17 cellular contexts compared by ENCODE assay signal in the genomic region with DNA sequence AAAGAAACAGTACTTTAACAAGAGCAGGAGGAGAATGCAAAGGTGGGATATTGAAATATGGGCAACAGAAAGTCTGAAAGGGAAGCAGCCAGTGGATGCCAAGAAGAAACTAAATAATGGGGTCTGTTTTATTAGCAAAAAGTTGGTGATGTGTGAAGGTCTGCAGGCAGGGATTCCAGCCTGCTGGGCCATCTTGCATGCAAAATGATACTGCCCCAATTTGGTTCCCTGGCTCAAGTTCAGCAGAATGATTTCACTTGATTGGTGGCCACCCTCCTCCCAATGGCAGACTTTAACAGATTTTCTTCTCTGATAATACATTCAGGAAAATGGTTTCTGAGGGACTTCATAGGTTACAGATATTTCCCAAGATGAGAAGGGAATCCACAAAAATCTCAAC. TPM values are rescaled to one million over a fixed set of nuclear protein-coding genes. Genes with fewer than 3 reads are reported as not detected.
DNase-seq lines count a peak whose midpoint lies in the region; ATAC-seq, FAIRE-seq and TF ChIP-seq lines count a peak whose summit lies in the region.
"Had no signal": no experiment of that assay in that cellular context is flagged by ENCODE, and none has a peak within 500 bp of the region (broad histone marks: within the 10 kb centered on the region; RNA-seq: fewer than 3 reads in every experiment).

No MANE protein-coding gene starts in this region.

- no peak overlapping the region for H3K4me3 Mint-ChIP-seq in natural killer cell

- DNase-seq in A549 (ENCODE audit: low read depth in 1 of 2, low spot score in 1 of 2): no peak
- DNase-seq in NCI-H69 (lab: John Stamatoyannopoulos, UW): peak; percentile 15
- DNase-seq in natural killer cell: no peak
- DNase-seq in activated CD8-positive, alpha-beta memory T cell treated with anti-CD3 and anti-CD28 coated beads for 24 hours: no peak
- DNase-seq in NCI-H146 treated with DMSO at 0.1 percent for 48 hours (lab: John Stamatoyannopoulos, UW; ENCODE audit: unreplicated experiment): no peak
- no peak for DNase-seq in posterior cingulate gyrus
- DNase-seq: 8988T, EL, NCI-H1105, NCI-H1694 treated with DMSO at 0.1 percent for 48 hours, NCI-H526 treated with DMSO at 0.1 percent for 48 hours had no signal

- H3K4me1 ChIP-seq in A549 (peaks cover 47% of the 10 kb centered on the region), parathyroid adenoma (peaks cover 6% of the 10 kb centered on the region)
- H3K4me1 ChIP-seq: BLaER1 had no signal

- peak overlapping the region; percentile 45 for H2AFZ ChIP-seq in parathyroid adenoma

- POLR2A ChIA-PET in A549 (lab: Yijun Ruan, JAX): interaction anchor here (0.8 to 1.0 kb wide), 2 partner anchors 24 to 32 kb away, joined by 3 read pairs; a partner anchor contains a TSS

- CTCF ChIA-PET in A549 (lab: Yijun Ruan, JAX): interaction anchor here (1.2 kb wide), 1 partner anchor 28 kb away, joined by 3 read pairs; no protein-coding TSS in a partner anchor

- H3K27me3 ChIP-seq in parathyroid adenoma (ENCODE audit: control insufficient read depth, insufficient read depth, low read length): no peaks in the 10 kb centered on the region
- H3K27me3 ChIP-seq: BLaER1 had no signal

- no peak overlapping the region for H3K9ac ChIP-seq in parathyroid adenoma
- H3K9ac ChIP-seq: BLaER1 had no signal

- TF ChIP-seq RAD21 in A549 (conservative IDR thresholded peaks at IDR 0.05 in 1 of 2, IDR thresholded peaks at IDR 0.05 in 1 of 2): no peak

- no peaks in the 10 kb centered on the region for H3K9me3 Mint-ChIP-seq in natural killer cell

- no peaks in the 10 kb centered on the region for H3K36me3 ChIP-seq in parathyroid adenoma (ENCODE audit: control insufficient read depth, insufficient read depth, low read length)
- H3K36me3 ChIP-seq: BLaER1 had no signal

- intact Hi-C loops in natural killer cell (cut with micrococcal nuclease) (loop anchor here (10.0 kb wide), 1 partner anchor 300 kb away; no protein-coding TSS in a partner anchor), posterior cingulate gyrus (cut with DNase I) (no loop called here)

- H3K4me3 ChIP-seq in A549 (no peak overlapping the region), parathyroid adenoma (ENCODE audit: low read depth, low read length) (no peak overlapping the region)
- H3K4me3 ChIP-seq: BLaER1 had no signal

- H3K27me3 Mint-ChIP-seq in natural killer cell (ENCODE audit: low read depth in 2 of 2): no peaks in the 10 kb centered on the region

- H3K79me2 ChIP-seq in parathyroid adenoma: no peaks in the 10 kb centered on the region

- no peak for TF ChIP-seq EP300 in A549 (IDR thresholded peaks at IDR 0.05)

- no peaks in the 10 kb centered on the region for H3K4me1 Mint-ChIP-seq in natural killer cell

- TF ChIP-seq CTCF in A549 (IDR thresholded peaks at IDR 0.05) (no peak), parathyroid adenoma (IDR thresholded peaks at IDR 0.05) (no peak), natural killer cell (IDR thresholded peaks at IDR 0.05) (no peak)

- TF ChIP-seq POLR2A in A549 (IDR thresholded peaks at IDR 0.05; ENCODE audit: low read length): no peak

- no peak for FAIRE-seq in A549 (lab: Jason Lieb, UNC)
- FAIRE-seq: GM19239, H54 had no signal

- ATAC-seq in A549 (no peak), natural killer cell (no peak)

- H3K9me3 ChIP-seq in A549: no peaks in the 10 kb centered on the region
- no peaks in the 10 kb centered on the region for H3K9me3 ChIP-seq in parathyroid adenoma (ENCODE audit: control insufficient read depth, low read length)
- H3K9me3 ChIP-seq: BLaER1 had no signal

- H3K4me2 ChIP-seq in A549 (peak overlapping the region; percentile 49), parathyroid adenoma (ENCODE audit: low read length) (no peak overlapping the region)
- H3K4me2 ChIP-seq: BLaER1 had no signal

- no peaks in the 10 kb centered on the region for H3K36me3 Mint-ChIP-seq in natural killer cell

- no peak overlapping the region for H3K27ac Mint-ChIP-seq in natural killer cell

- H3K27ac ChIP-seq in A549: peak overlapping the region in 1 of 2 experiments; percentile 43; a peak in 1 of 6 replicates
- peak overlapping the region; percentile 57 for H3K27ac ChIP-seq in cingulate gyrus (ENCODE audit: low read depth, low read length)
- peak overlapping the region; percentile 68 for H3K27ac ChIP-seq in parathyroid adenoma
- H3K27ac ChIP-seq: BLaER1, RWPE1 had no signal

TF ChIP-seq in A549, 52 proteins besides CTCF, POLR2A, EP300 and RAD21:
- TF ChIP-seq ZFP36 (IDR thresholded peaks at IDR 0.05; ENCODE audit: borderline replicate concordance, partially characterized antibody) (no peak), RCOR1 (IDR thresholded peaks at IDR 0.05; ENCODE audit: low read depth, low read length) (no peak), EHF (CRISPR knock-in tag; IDR thresholded peaks at IDR 0.05) (no peak)
- TF ChIP-seq, protein P1, sequence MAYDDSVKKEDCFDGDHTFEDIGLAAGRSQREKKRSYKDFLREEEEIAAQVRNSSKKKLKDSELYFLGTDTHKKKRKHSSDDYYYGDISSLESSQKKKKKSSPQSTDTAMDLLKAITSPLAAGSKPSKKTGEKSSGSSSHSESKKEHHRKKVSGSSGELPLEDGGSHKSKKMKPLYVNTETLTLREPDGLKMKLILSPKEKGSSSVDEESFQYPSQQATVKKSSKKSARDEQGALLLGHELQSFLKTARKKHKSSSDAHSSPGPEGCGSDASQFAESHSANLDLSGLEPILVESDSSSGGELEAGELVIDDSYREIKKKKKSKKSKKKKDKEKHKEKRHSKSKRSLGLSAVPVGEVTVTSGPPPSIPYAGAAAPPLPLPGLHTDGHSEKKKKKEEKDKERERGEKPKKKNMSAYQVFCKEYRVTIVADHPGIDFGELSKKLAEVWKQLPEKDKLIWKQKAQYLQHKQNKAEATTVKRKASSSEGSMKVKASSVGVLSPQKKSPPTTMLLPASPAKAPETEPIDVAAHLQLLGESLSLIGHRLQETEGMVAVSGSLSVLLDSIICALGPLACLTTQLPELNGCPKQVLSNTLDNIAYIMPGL (CRISPR knock-in tag; IDR thresholded peaks at IDR 0.05; ENCODE audit: borderline replicate concordance): no peak

RNA-seq across cellular contexts. Expression of a gene that starts 32.5 kb away (rescaled TPM):
- polyA plus RNA-seq in A549 (2011; rRNA removed): 48.2 and 49.1 TPM in 2 replicates
- 7.3 and 14.4 TPM in 2 replicates for polyA plus RNA-seq in A549 (2012; cell fraction: cytosol; rRNA removed)
- 5.3 and 6.2 TPM in 2 replicates for polyA plus RNA-seq in A549 (2012; cell fraction: nucleus; rRNA removed)
- polyA plus RNA-seq in A549 (2017; fragmentation: RNase III; extraction: RNeasy Plus Mini Kit Qiagen cat#74134 plus additional on column Dnase treatment): 7.8 to 11.6 TPM (median 9.8 TPM) in 3 replicates
- 36.2 and 37.6 TPM in 2 replicates for polyA minus RNA-seq in A549 (2011; rRNA and poly(A)+ RNA removed)
- 100 to 1,000 TPM; 341 to 437 (median 344) TPM for total RNA-seq in natural killer cell

RNA-seq across cellular contexts. Expression of a gene that starts 51.9 kb away (rescaled TPM):
- polyA plus RNA-seq in A549 (2011; rRNA removed) (53.9 and 107 TPM in 2 replicates), A549 (2017; fragmentation: RNase III; extraction: RNeasy Plus Mini Kit Qiagen cat#74134 plus additional on column Dnase treatment) (30.6 to 32.7 TPM (median 32.5 TPM) in 3 replicates)
- 140 and 153 TPM in 2 replicates for polyA plus RNA-seq in A549 (2012; cell fraction: cytosol; rRNA removed)
- 122 and 185 TPM in 2 replicates for polyA plus RNA-seq in A549 (2012; cell fraction: nucleus; rRNA removed)
- 229 and 246 TPM in 2 replicates for polyA minus RNA-seq in A549 (2011; rRNA and poly(A)+ RNA removed)
- 100 to 1,000 TPM; 102 to 118 (median 106) TPM for total RNA-seq in natural killer cell
